ENCODE assay signal across 21 cellular contexts in genomic region chr5:145562931-145563330, GRCh38.
"Had no signal": no experiment of that assay in that cellular context is flagged by ENCODE, and none has a peak within 500 bp of the region (broad histone marks: within the 10 kb centered on the region; RNA-seq: fewer than 3 reads in every experiment).

No MANE protein-coding gene starts in this region.

- H3K27me3 ChIP-seq: neural progenitor cell, right atrium auricular region, tibial nerve had no signal

- H3K27me3 Mint-ChIP-seq: activated CD4-positive, alpha-beta T cell treated with anti-CD3 and anti-CD28 coated beads for 36 hours; activated CD8-positive, alpha-beta T cell treated with anti-CD3 and anti-CD28 coated beads for 36 hours; activated naive CD8-positive, alpha-beta T cell treated with anti-CD3 and anti-CD28 coated beads for 36 hours; activated T-helper 17 cell treated with anti-CD3 and anti-CD28 coated beads, Interleukin-2, amount 50 U/mL, for 72 hours; central memory CD8-positive, alpha-beta T cell; T-helper 17 cell had no signal

- DNase-seq: activated CD4-positive, alpha-beta T cell treated with anti-CD3 and anti-CD28 coated beads for 36 hours; activated CD8-positive, alpha-beta T cell treated with anti-CD3 and anti-CD28 coated beads for 36 hours; activated naive CD4-positive, alpha-beta T cell; activated naive CD8-positive, alpha-beta T cell treated with anti-CD3 and anti-CD28 coated beads for 36 hours; activated T-cell treated with anti-CD3 and anti-CD28 coated beads, Interleukin-2, amount 50 U/mL, for 1 hour; amniotic stem cell; glutamatergic neuron; hippocampal formation; left ventricle myocardium inferior; mammary epithelial cell; stimulated activated CD4-positive, alpha-beta T cell treated with anti-CD3 and anti-CD28 coated beads, Interleukin-12 subunit alpha, Interleukin-12 subunit beta, amount 100 ng/mL, for 4 hours; stimulated activated CD4-positive, alpha-beta T cell treated with anti-CD3 and anti-CD28 coated beads, Interleukin-1b, Interleukin-23, amount 100 ng/mL, for 48 hours; stimulated activated naive CD8-positive, alpha-beta T cell treated with anti-CD3 and anti-CD28 coated beads, Interleukin-15, Interleukin-2, amounts not matched to agents 100 U/mL and 50 U/mL, for 24 hours; T-helper 17 cell had no signal

- H3K4me3 ChIP-seq: coronary artery, left ventricle myocardium inferior, neural progenitor cell, prostate gland, right atrium auricular region, tibial nerve had no signal

- H3K4me3 Mint-ChIP-seq: activated CD4-positive, alpha-beta T cell treated with anti-CD3 and anti-CD28 coated beads for 36 hours; activated CD8-positive, alpha-beta T cell treated with anti-CD3 and anti-CD28 coated beads for 36 hours; activated naive CD8-positive, alpha-beta T cell treated with anti-CD3 and anti-CD28 coated beads for 36 hours; activated T-helper 17 cell treated with anti-CD3 and anti-CD28 coated beads, Interleukin-2, amount 50 U/mL, for 72 hours; central memory CD8-positive, alpha-beta T cell; neural progenitor cell; T-helper 17 cell had no signal

- H3K36me3 ChIP-seq: left ventricle myocardium inferior, neural progenitor cell, prostate gland, right atrium auricular region, tibial nerve had no signal

- H3K36me3 Mint-ChIP-seq: activated naive CD8-positive, alpha-beta T cell treated with anti-CD3 and anti-CD28 coated beads for 36 hours; neural progenitor cell had no signal

- H3K27ac ChIP-seq: coronary artery, left ventricle myocardium inferior, neural progenitor cell, prostate gland, right atrium auricular region, tibial nerve had no signal

- H3K4me1 ChIP-seq: left ventricle myocardium inferior, neural progenitor cell, prostate gland, right atrium auricular region had no signal

- H3K9me3 Mint-ChIP-seq: activated CD8-positive, alpha-beta T cell treated with anti-CD3 and anti-CD28 coated beads for 36 hours; neural progenitor cell had no signal

- H3K4me1 Mint-ChIP-seq: activated CD4-positive, alpha-beta T cell treated with anti-CD3 and anti-CD28 coated beads for 36 hours; activated naive CD8-positive, alpha-beta T cell treated with anti-CD3 and anti-CD28 coated beads for 36 hours; activated T-helper 17 cell treated with anti-CD3 and anti-CD28 coated beads, Interleukin-2, amount 50 U/mL, for 72 hours; central memory CD8-positive, alpha-beta T cell; T-helper 17 cell had no signal

- H3K9me3 ChIP-seq: left ventricle myocardium inferior, prostate gland, right atrium auricular region, tibial nerve had no signal

- H3K27ac Mint-ChIP-seq: activated CD4-positive, alpha-beta T cell treated with anti-CD3 and anti-CD28 coated beads for 36 hours; activated CD8-positive, alpha-beta T cell treated with anti-CD3 and anti-CD28 coated beads for 36 hours; activated naive CD8-positive, alpha-beta T cell treated with anti-CD3 and anti-CD28 coated beads for 36 hours; activated T-helper 17 cell treated with anti-CD3 and anti-CD28 coated beads, Interleukin-2, amount 50 U/mL, for 72 hours; neural progenitor cell; T-helper 17 cell had no signal
